1 cellular context compared by ENCODE assay signal in genomic region chr1:64133036-64133435, GRCh38.
TF ChIP-seq lines count a peak whose summit lies in the region.

No MANE protein-coding gene starts in this region.

TF ChIP-seq in SK-N-SH, 30 proteins besides CTCF, POLR2A, EP300 and RAD21 (continued from another document):
- TF ChIP-seq SMC3 (IDR thresholded peaks at IDR 0.05; ENCODE audit: low read depth, low read length) (peak; percentile 24), CHD2 (IDR thresholded peaks at IDR 0.05; ENCODE audit: low read length, partially characterized antibody) (no peak)
